ENCODE assay signal across 15 cellular contexts in genomic region chr18:48217306-48218250, GRCh38.
A peak's percentile ranks its signal among the peaks of the same experiment; 100 is the strongest.
DNase-seq lines count a peak whose midpoint lies in the region; ATAC-seq, FAIRE-seq and TF ChIP-seq lines count a peak whose summit lies in the region.
"Had no signal": no experiment of that assay in that cellular context is flagged by ENCODE, and none has a peak within 500 bp of the region (broad histone marks: within the 10 kb centered on the region; RNA-seq: fewer than 3 reads in every experiment).

No MANE protein-coding gene starts in this region.

- no peaks in the 10 kb centered on the region for H3K9me3 ChIP-seq in astrocyte (ENCODE audit: insufficient read depth, low read depth, low read length)
- H3K9me3 ChIP-seq in testis = no peaks in the 10 kb centered on the region

- no peak overlapping the region for H2AFZ ChIP-seq in astrocyte (ENCODE audit: low read depth, low read length)

- H3K27me3 Mint-ChIP-seq in astrocyte (ENCODE audit: low read depth, unreplicated experiment) = peaks cover 53% of the 10 kb centered on the region

- intact Hi-C loops in left ventricle myocardium superior (cut with micrococcal nuclease) = no loop called here
- intact Hi-C loops in testis (cut with DNase I; ENCODE audit: low total_unique reads) = no loop called here

- DNase-seq in NCI-H2196 (lab: John Stamatoyannopoulos, UW; ENCODE audit: unreplicated experiment) (peak; percentile 92), NCI-H2196 treated with DMSO at 0.1 percent for 48 hours (lab: John Stamatoyannopoulos, UW; ENCODE audit: unreplicated experiment) (no peak), astrocyte (ENCODE audit: low read depth) (no peak), left ventricle myocardium superior (no peak), testis (peak; percentile 33), cerebellar cortex (ENCODE audit: low spot score) (no peak), NCI-H187 treated with DMSO at 0.1 percent for 48 hours (lab: John Stamatoyannopoulos, UW) (no peak)
- DNase-seq: C1 segment of cervical spinal cord had no signal

- H3K4me3 ChIP-seq in astrocyte (ENCODE audit: insufficient read depth, low read depth, low read length) (no peak overlapping the region), testis (no peak overlapping the region)
- H3K4me3 ChIP-seq: GM12878, K562 had no signal

- H3K79me2 ChIP-seq in astrocyte (ENCODE audit: insufficient read depth, low read length) = no peaks in the 10 kb centered on the region

- peak overlapping the region; percentile 18 for H3K27ac Mint-ChIP-seq in astrocyte (ENCODE audit: unreplicated experiment)

- TF ChIP-seq CTCF in astrocyte (IDR thresholded peaks at IDR 0.05; ENCODE audit: insufficient read depth, low read depth, low read length) = no peak
- no peak for TF ChIP-seq CTCF in testis (IDR thresholded peaks at IDR 0.05)

- H3K36me3 Mint-ChIP-seq in astrocyte (ENCODE audit: low read depth, unreplicated experiment) = peaks cover 2% of the 10 kb centered on the region

- no peak overlapping the region for H3K4me2 ChIP-seq in astrocyte (ENCODE audit: low read length)

- H3K36me3 ChIP-seq in astrocyte (ENCODE audit: insufficient read depth, low read length) (no peaks in the 10 kb centered on the region), testis (ENCODE audit: low read depth, missing control alignments) (no peaks in the 10 kb centered on the region)

- no peak for FAIRE-seq in astrocyte (lab: Jason Lieb, UNC)
- FAIRE-seq: A204.1, GM12878, GM18507, K562 had no signal

- no peak for TF ChIP-seq POLR2A in testis (IDR thresholded peaks at IDR 0.05)

- H3K27ac ChIP-seq in astrocyte (ENCODE audit: low read depth, low read length) = no peak overlapping the region
- H3K27ac ChIP-seq in testis = no peak overlapping the region
- H3K27ac ChIP-seq: HL-60 had no signal

- no peak overlapping the region for H3K4me3 Mint-ChIP-seq in astrocyte (ENCODE audit: unreplicated experiment)

- 81 to 88% methylated on average over 11 to 14 of the region's 14 CpGs for WGBS in testis, 2 donors

- no peak overlapping the region for H3K9ac ChIP-seq in astrocyte (ENCODE audit: low read length)

- peak; percentile 63 for ATAC-seq in left ventricle myocardium superior
- ATAC-seq in HG02759 (IDR thresholded peaks at IDR 0.05; ENCODE audit: unreplicated experiment) = no peak
- ATAC-seq: GM12878, K562, Panc1 had no signal

- H4K20me1 ChIP-seq in astrocyte (ENCODE audit: insufficient read depth, low read length) = no peaks in the 10 kb centered on the region

- H3K9me3 Mint-ChIP-seq in astrocyte (ENCODE audit: unreplicated experiment) = peaks cover 9% of the 10 kb centered on the region

- H3K27me3 ChIP-seq in astrocyte (ENCODE audit: insufficient read depth, low read length) (peaks cover 7% of the 10 kb centered on the region), testis (no peaks in the 10 kb centered on the region)

- no peaks in the 10 kb centered on the region for H3K4me1 Mint-ChIP-seq in astrocyte (ENCODE audit: low read depth, unreplicated experiment)

- H3K4me1 ChIP-seq in astrocyte (ENCODE audit: insufficient read depth, low read length) (no peaks in the 10 kb centered on the region), testis (peaks cover 13% of the 10 kb centered on the region)

Comparison
In these comparisons a context has a peak if more than half of its experiments do, and no peak if none do; other contexts are left out.
1. DNase-seq: peak in NCI-H2196 (single experiment) and testis (single experiment); none in NCI-H2196 treated with DMSO at 0.1 percent for 48 hours (single experiment), astrocyte (single experiment), left ventricle myocardium superior (single experiment), cerebellar cortex (single experiment) and NCI-H187 treated with DMSO at 0.1 percent for 48 hours (single experiment).